In genomic region chr5:79235578-79236363, GRCh38 we compare ENCODE assay signal across 8 cellular contexts. TPM values are rescaled to one million over a fixed set of nuclear protein-coding genes. Genes with fewer than 3 reads are reported as not detected.
DNase-seq lines count a peak whose midpoint lies in the region; ATAC-seq, FAIRE-seq and TF ChIP-seq lines count a peak whose summit lies in the region.

Gene JMY, plus strand, starts transcription at chr5:79236131. Its CDS starts 520 bp downstream, at chr5:79236651.

- peak within 1 kb of the TSS; percentile 67 for H3K4me2 ChIP-seq in A549

- 0% methylated on average over 28 of the region's 83 CpGs for WGBS in A549 (ENCODE audit: missing lambda C conversion rate)

- no peak for TF ChIP-seq RAD21 in A549 (conservative IDR thresholded peaks at IDR 0.05 in 1 of 2, IDR thresholded peaks at IDR 0.05 in 1 of 2)

- CTCF ChIA-PET in A549 (lab: Yijun Ruan, JAX): interaction anchor here (0.7 to 2.2 kb wide), 4 partner anchors 15 to 103 kb away, joined by 3 to 14 read pairs (median 4); no protein-coding TSS in a partner anchor

- TF ChIP-seq EP300 in A549 (IDR thresholded peaks at IDR 0.05): no peak

- ATAC-seq in A549 (peak; percentile 88 to 91), GM18858 (IDR thresholded peaks at IDR 0.05; ENCODE audit: unreplicated experiment) (peak; percentile 39), HG03066 (IDR thresholded peaks at IDR 0.05; ENCODE audit: low read depth, unreplicated experiment) (peak; percentile 49)
- peak; percentile 76 to 80 for ATAC-seq in activated CD4-positive, CD25-positive, alpha-beta regulatory T cell treated with anti-CD3 and anti-CD28 coated beads, Interleukin-2, amount 50 U/mL, for 24 hours

- H3K36me3 ChIP-seq in kidney epithelial cell (ENCODE audit: control insufficient read depth, insufficient read depth, low read length): no peaks in the 10 kb centered on the region

- no peaks in the 10 kb centered on the region for H3K9me3 ChIP-seq in A549

- peak within 1 kb of the TSS; percentile 67 for H3K4me3 ChIP-seq in A549
- H3K4me3 ChIP-seq in kidney epithelial cell (ENCODE audit: low read depth, low read length): peak within 1 kb of the TSS; percentile 88

- H3K27ac ChIP-seq in A549: peak within 1 kb of the TSS; percentile 73 to 87

- POLR2A ChIA-PET in A549 (lab: Yijun Ruan, JAX): interaction anchor here (0.6 to 1.6 kb wide), 4 partner anchors 34 to 278 kb away, joined by 3 to 6 read pairs (median 4); partner anchors contain the start of genes ARSB and HOMER1

- TF ChIP-seq CTCF in A549 (IDR thresholded peaks at IDR 0.05): 0 out of 3 replicates have a peak, but pooled peaks have one; percentile 8
- TF ChIP-seq CTCF in kidney epithelial cell (IDR thresholded peaks at IDR 0.05; ENCODE audit: insufficient read depth, low read length, poor library complexity, severe bottlenecking): no peak

- H3K27me3 ChIP-seq in kidney epithelial cell (ENCODE audit: control insufficient read depth, insufficient read depth, low read length): no peaks in the 10 kb centered on the region

- FAIRE-seq in A549 (lab: Jason Lieb, UNC): no peak

- DNase-seq in A549 (ENCODE audit: low read depth in 1 of 2, low spot score in 1 of 2) (peak; percentile 82), NCI-H2196 (lab: John Stamatoyannopoulos, UW; ENCODE audit: unreplicated experiment) (peak; percentile 74), cerebellar cortex (ENCODE audit: low spot score) (peak; percentile 87), kidney epithelial cell (ENCODE audit: low read depth) (no peak)
- DNase-seq in stimulated activated CD4-positive, alpha-beta T cell treated with anti-CD3 and anti-CD28 coated beads, Interleukin-15, amount 100 ng/mL, for 24 hours: peak; percentile 90

- peaks cover 14% of the 10 kb centered on the region; the same call in 1 of the 3 replicates for H3K4me1 ChIP-seq in A549

- peak; percentile 63 for TF ChIP-seq POLR2A in A549 (IDR thresholded peaks at IDR 0.05; ENCODE audit: low read length)

TF ChIP-seq in A549, 52 proteins besides CTCF, POLR2A, EP300 and RAD21:
- TF ChIP-seq FOXS1 (CRISPR knock-in tag; IDR thresholded peaks at IDR 0.05): 0 out of 2 replicates have a peak, but pooled peaks have one; percentile 78
- TF ChIP-seq JUNB (IDR thresholded peaks at IDR 0.05): no peak
- 0 out of 2 replicates have a peak, but pooled peaks have one; percentile 38 for TF ChIP-seq TP53 (CRISPR knock-in tag; IDR thresholded peaks at IDR 0.05)
- TF ChIP-seq HOXB13 (CRISPR knock-in tag; IDR thresholded peaks at IDR 0.05; ENCODE audit: low read depth): 0 out of 2 replicates have a peak, but pooled peaks have one; percentile 54
- 0 out of 2 replicates have a peak, but pooled peaks have one; percentile 47 for TF ChIP-seq EHF (CRISPR knock-in tag; IDR thresholded peaks at IDR 0.05)
- TF ChIP-seq MAX (IDR thresholded peaks at IDR 0.05): peak; percentile 96
- TF ChIP-seq BCL3 (IDR thresholded peaks at IDR 0.05): peak; percentile 41; the same call in 1 of the 3 replicates
- TF ChIP-seq ATOH8 (CRISPR knock-in tag; IDR thresholded peaks at IDR 0.05; ENCODE audit: low read depth): peak; percentile 26; the same call in 1 of the 2 replicates
- 0 out of 2 replicates have a peak, but pooled peaks have one; percentile 63 for TF ChIP-seq HOXB5 (CRISPR knock-in tag; IDR thresholded peaks at IDR 0.05)
- TF ChIP-seq CEBPB (IDR thresholded peaks at IDR 0.05): no peak
- peak; percentile 77 for TF ChIP-seq MYC (IDR thresholded peaks at IDR 0.05; ENCODE audit: borderline replicate concordance, low read length)
- TF ChIP-seq CHD4 (IDR thresholded peaks at IDR 0.05; ENCODE audit: borderline replicate concordance): no peak
- peak; percentile 86 for TF ChIP-seq E2F6 (IDR thresholded peaks at IDR 0.05; ENCODE audit: borderline replicate concordance, low read depth)
- no peak for TF ChIP-seq NR3C1 (IDR thresholded peaks at IDR 0.05)
- TF ChIP-seq USF2 (IDR thresholded peaks at IDR 0.05): peak; percentile 61
- TF ChIP-seq BHLHE40 (IDR thresholded peaks at IDR 0.05; ENCODE audit: low read depth, low read length): peak; percentile 96

RNA-seq across cellular contexts. Expression of gene JMY, which starts in this region (rescaled TPM):
- polyA plus RNA-seq in A549 (2011; rRNA removed) (5.0 and 5.6 TPM in 2 replicates), A549 (2017; fragmentation: RNase III; extraction: RNeasy Plus Mini Kit Qiagen cat#74134 plus additional on column Dnase treatment) (2.5 to 4.2 TPM (median 2.9 TPM) in 3 replicates)
- 0.74 and 0.93 TPM in 2 replicates for polyA plus RNA-seq in A549 (2012; cell fraction: cytosol; rRNA removed)
- polyA plus RNA-seq in A549 (2012; cell fraction: nucleus; rRNA removed): 0.95 and 1.2 TPM in 2 replicates
- 3.8 and 3.9 TPM in 2 replicates for polyA minus RNA-seq in A549 (2011; rRNA and poly(A)+ RNA removed)
- total RNA-seq in kidney epithelial cell: 12.5 and 13.0 TPM in 2 replicates

Comparison
In these comparisons a context has a peak if more than half of its experiments do, and no peak if none do; other contexts are left out.
1. ATAC-seq: peak in every context shown above with its lines; median percentile 90 in A549; 78 in activated CD4-positive, CD25-positive, alpha-beta regulatory T cell treated with anti-CD3 and anti-CD28 coated beads, Interleukin-2, amount 50 U/mL, for 24 hours; 49 in HG03066; 39 in GM18858.